ENCODE assay signal across 33 cellular contexts in the genomic region with DNA sequence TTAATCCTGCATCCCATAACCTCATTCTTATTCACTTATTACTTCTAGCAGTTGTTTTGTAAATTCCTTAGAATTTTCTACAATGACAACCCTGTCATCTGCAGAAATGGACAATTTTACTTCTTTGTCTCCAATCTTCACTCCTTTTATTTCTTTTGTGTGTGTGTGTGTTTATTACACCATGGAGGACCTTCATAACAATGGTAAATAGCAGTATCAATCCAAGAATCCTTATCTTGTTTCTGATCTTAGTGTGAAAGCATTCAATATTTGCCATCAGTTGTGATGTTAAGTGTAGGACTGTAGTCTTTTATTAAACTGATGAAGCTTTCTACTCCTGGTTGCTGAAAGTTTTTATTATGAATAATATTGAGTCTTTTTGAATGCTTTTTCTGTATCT.
"Had no signal": no experiment of that assay in that cellular context is flagged by ENCODE, and none has a peak within 500 bp of the region (broad histone marks: within the 10 kb centered on the region; RNA-seq: fewer than 3 reads in every experiment).

No MANE protein-coding gene starts in this region.

- DNase-seq: Karpas-422, Kasumi-1, MG63, MM.1S, MV-4-11, NCI-H1048, NCI-H1092, NCI-H1092 treated with DMSO at 0.1 percent for 48 hours, NCI-H1105, NCI-H1105 treated with DMSO at 0.1 percent for 48 hours, NCI-H1417 treated with DMSO at 0.1 percent for 48 hours, NCI-H1436, NCI-H1436 treated with DMSO at 0.1 percent for 48 hours, NCI-H146, NCI-H1694, NCI-H1694 treated with DMSO at 0.1 percent for 48 hours, NCI-H187, NCI-H187 treated with DMSO at 0.1 percent for 48 hours, NCI-H1930, NCI-H2029, NCI-H2029 treated with DMSO at 0.1 percent for 48 hours, NCI-H2081, NCI-H2081 treated with DMSO at 0.1 percent for 48 hours, NCI-H2107, NCI-H2171, NCI-H2171 treated with DMSO at 0.1 percent for 48 hours, NCI-H2227 treated with DMSO at 0.1 percent for 48 hours, NCI-H226, NCI-H345, NCI-H446, NCI-H446 treated with DMSO at 0.1 percent for 48 hours, NCI-H510A, NCI-H510A treated with DMSO at 0.1 percent for 48 hours had no signal

- H3K36me3 ChIP-seq: MG63 had no signal

- H3K4me3 ChIP-seq: MG63 had no signal

- H3K9me3 ChIP-seq: MG63 had no signal

- H3K27me3 ChIP-seq: MG63 had no signal
